In genomic region chr12:28343687-28344086, GRCh38 we compare ENCODE assay signal across 25 cellular contexts.
"Had no signal": no experiment of that assay in that cellular context is flagged by ENCODE, and none has a peak within 500 bp of the region (broad histone marks: within the 10 kb centered on the region; RNA-seq: fewer than 3 reads in every experiment).

No MANE protein-coding gene starts in this region.

- H3K27ac Mint-ChIP-seq: dendritic cell treated with granulocyte-macrophage colony-stimulating factor and Interleukin-4, amounts not matched to agents 40 ng/mL and 50 ng/mL, for 4 days; endodermal cell had no signal

- H3K4me1 ChIP-seq: colonic mucosa, esophagus squamous epithelium, foreskin keratinocyte, gastrocnemius medialis, gastroesophageal sphincter had no signal

- H3K27me3 Mint-ChIP-seq: dendritic cell treated with granulocyte-macrophage colony-stimulating factor and Interleukin-4, amounts not matched to agents 40 ng/mL and 50 ng/mL, for 4 days; effector memory CD8-positive, alpha-beta T cell had no signal

- DNase-seq: colonic mucosa; cortex of kidney; dermis blood vessel endothelial cell; dorsolateral prefrontal cortex; effector CD4-positive, alpha-beta T cell; effector CD8-positive, alpha-beta T cell; effector memory CD4-positive, alpha-beta T cell; effector memory CD8-positive, alpha-beta T cell; endodermal cell; erythroblast; esophagus squamous epithelium; foreskin fibroblast; foreskin keratinocyte; foreskin melanocyte; gastrocnemius medialis; glutamatergic neuron; head of caudate nucleus; heart left ventricle; heart right ventricle had no signal

- H3K36me3 ChIP-seq: colonic mucosa, esophagus muscularis mucosa, esophagus squamous epithelium, gastrocnemius medialis, gastroesophageal sphincter, heart left ventricle, heart right ventricle had no signal

- H3K9me3 Mint-ChIP-seq: dendritic cell treated with granulocyte-macrophage colony-stimulating factor and Interleukin-4, amounts not matched to agents 40 ng/mL and 50 ng/mL, for 4 days; effector memory CD8-positive, alpha-beta T cell had no signal

- H3K4me3 Mint-ChIP-seq: dendritic cell treated with granulocyte-macrophage colony-stimulating factor and Interleukin-4, amounts not matched to agents 40 ng/mL and 50 ng/mL, for 4 days; effector memory CD8-positive, alpha-beta T cell; endodermal cell had no signal

- H3K27ac ChIP-seq: colonic mucosa, coronary artery, dorsolateral prefrontal cortex, epithelial cell of prostate, esophagus muscularis mucosa, esophagus squamous epithelium, foreskin keratinocyte, gastrocnemius medialis, gastroesophageal sphincter, heart left ventricle, heart right ventricle had no signal

- H3K4me3 ChIP-seq: colonic mucosa, coronary artery, dorsolateral prefrontal cortex, esophagus muscularis mucosa, esophagus squamous epithelium, gastrocnemius medialis, gastroesophageal sphincter, heart left ventricle, heart right ventricle had no signal

- H3K9me3 ChIP-seq: colonic mucosa, esophagus muscularis mucosa, esophagus squamous epithelium, gastrocnemius medialis, gastroesophageal sphincter, heart left ventricle, heart right ventricle had no signal

- H3K27me3 ChIP-seq: colonic mucosa, dorsolateral prefrontal cortex, esophagus muscularis mucosa, esophagus squamous epithelium, foreskin keratinocyte, gastrocnemius medialis, gastroesophageal sphincter, heart left ventricle, heart right ventricle had no signal

- ATAC-seq: effector memory CD8-positive, alpha-beta T cell; esophagus mucosa; foreskin keratinocyte; gastrocnemius medialis; gastroesophageal sphincter; heart left ventricle; heart right ventricle had no signal
